In genomic region chr10:109889867-109890266, GRCh38 we compare ENCODE assay signal across 10 cellular contexts. TPM values are rescaled to one million over a fixed set of nuclear protein-coding genes. Genes with fewer than 3 reads are reported as not detected.
DNase-seq lines count a peak whose midpoint lies in the region; ATAC-seq, FAIRE-seq and TF ChIP-seq lines count a peak whose summit lies in the region.
"Had no signal": no experiment of that assay in that cellular context is flagged by ENCODE, and none has a peak within 500 bp of the region (broad histone marks: within the 10 kb centered on the region; RNA-seq: fewer than 3 reads in every experiment).

No MANE protein-coding gene starts in this region.

- DNase-seq in Caki2 (ENCODE audit: low read depth), result peak; percentile 22
- DNase-seq in LHCN-M2 (ENCODE audit: low read depth), result peak; percentile 88
- peak; percentile 54 for DNase-seq in MCF 10A (ENCODE audit: unreplicated experiment)
- DNase-seq in mesothelial cell of epicardium (ENCODE audit: low spot score in 2 of 2, unreplicated experiment in 2 of 2), result no peak
- DNase-seq in cerebellar nuclear complex (lab: John Stamatoyannopoulos, UW), result no peak
- no peak for DNase-seq in DMS 273 (lab: John Stamatoyannopoulos, UW; ENCODE audit: unreplicated experiment)
- no peak for DNase-seq in GM19239 (ENCODE audit: insufficient read length, low spot score)
- DNase-seq: naive thymus-derived CD4-positive, alpha-beta T cell; NCI-H2081 treated with DMSO at 0.1 percent for 48 hours had no signal

- H3K9me3 Mint-ChIP-seq in MCF 10A (ENCODE audit: unreplicated experiment) (no peaks in the 10 kb centered on the region), mesothelial cell of epicardium (no peaks in the 10 kb centered on the region)
- H3K9me3 Mint-ChIP-seq: naive thymus-derived CD4-positive, alpha-beta T cell had no signal

- H3K27ac Mint-ChIP-seq in MCF 10A (ENCODE audit: low read depth, unreplicated experiment) (peak overlapping the region; percentile 24), mesothelial cell of epicardium (peak overlapping the region; percentile 55)

- H3K27me3 Mint-ChIP-seq in MCF 10A (ENCODE audit: insufficient read depth, unreplicated experiment), result no peaks in the 10 kb centered on the region
- no peaks in the 10 kb centered on the region for H3K27me3 Mint-ChIP-seq in mesothelial cell of epicardium (ENCODE audit: low read depth)
- H3K27me3 Mint-ChIP-seq: naive thymus-derived CD4-positive, alpha-beta T cell had no signal

- H3K36me3 Mint-ChIP-seq in MCF 10A (ENCODE audit: insufficient read depth, unreplicated experiment), result peaks cover 69% of the 10 kb centered on the region
- H3K36me3 Mint-ChIP-seq in mesothelial cell of epicardium, result peaks cover 24% of the 10 kb centered on the region

- H3K4me3 Mint-ChIP-seq in MCF 10A (ENCODE audit: unreplicated experiment) (no peak overlapping the region), mesothelial cell of epicardium (no peak overlapping the region)
- H3K4me3 Mint-ChIP-seq: naive thymus-derived CD4-positive, alpha-beta T cell had no signal

- no peak for FAIRE-seq in GM19239 (lab: Jason Lieb, UNC)

- in situ Hi-C loops in Caki2 (cut with HindIII; ENCODE audit: low pct_unique_long_range_greater_than_20kb, low sequenced_read_pairs), result no loop called here

- CTCF ChIA-PET in MCF 10A (lab: Yijun Ruan, JAX), result interaction anchor here (0.6 to 3.6 kb wide), 9 partner anchors 13 to 257 kb away, joined by 3 to 22 read pairs (median 3); partner anchors contain the start of gene XPNPEP1

- intact Hi-C loops in MCF 10A (cut with micrococcal nuclease), result loop anchor here (10.0 kb wide), 2 partner anchors 65 to 335 kb away; no protein-coding TSS in a partner anchor

- no peak for ATAC-seq in HG02938 (IDR thresholded peaks at IDR 0.05; ENCODE audit: unreplicated experiment)
- ATAC-seq: naive thymus-derived CD4-positive, alpha-beta T cell had no signal

- H3K4me1 Mint-ChIP-seq in MCF 10A (ENCODE audit: insufficient read depth, unreplicated experiment) (peaks cover 10% of the 10 kb centered on the region), mesothelial cell of epicardium (peaks cover 25% of the 10 kb centered on the region)

- TF ChIP-seq CTCF in MCF 10A (IDR thresholded peaks at IDR 0.05; ENCODE audit: unreplicated experiment), result no peak
- TF ChIP-seq CTCF in mesothelial cell of epicardium (IDR thresholded peaks at IDR 0.05; ENCODE audit: unreplicated experiment), result no peak

- no TSS peak for BruUV-seq in MCF 10A (replicated peaks; lab: Mats Ljungman, UMichigan)

- POLR2A ChIA-PET in MCF 10A (lab: Yijun Ruan, JAX), result interaction anchor here (0.8 to 11.3 kb wide), 6 partner anchors 9 to 332 kb away, joined by 3 to 122 read pairs (median 4); no protein-coding TSS in a partner anchor

RNA-seq across cellular contexts. Expression of gene XPNPEP1, which starts 33.4 kb away (rescaled TPM):
- total RNA-seq in Caki2 (2014; rRNA removed; shearing (Covaris generic); ENCODE audit: low replicate concordance), result 98.5 and 101 TPM in 2 replicates
- 117 and 125 TPM in 2 replicates for total RNA-seq in LHCN-M2 (2014; rRNA removed)
- polyA plus RNA-seq in LHCN-M2 (2012), result 61.4 TPM
- total RNA-seq in MCF 10A (2022), result 51.6 and 52.1 TPM in 2 replicates
- 85.6 to 88.7 TPM (median 87.7 TPM) in 3 replicates for total RNA-seq in mesothelial cell of epicardium

Comparison
In these comparisons a context has a peak if more than half of its experiments do, and no peak if none do; other contexts are left out.
1. DNase-seq: peak in Caki2 (single experiment), LHCN-M2 (single experiment) and MCF 10A (single experiment); none in mesothelial cell of epicardium (0 of 2), cerebellar nuclear complex (0 of 2), DMS 273 (single experiment) and GM19239 (single experiment).